In the genomic region with DNA sequence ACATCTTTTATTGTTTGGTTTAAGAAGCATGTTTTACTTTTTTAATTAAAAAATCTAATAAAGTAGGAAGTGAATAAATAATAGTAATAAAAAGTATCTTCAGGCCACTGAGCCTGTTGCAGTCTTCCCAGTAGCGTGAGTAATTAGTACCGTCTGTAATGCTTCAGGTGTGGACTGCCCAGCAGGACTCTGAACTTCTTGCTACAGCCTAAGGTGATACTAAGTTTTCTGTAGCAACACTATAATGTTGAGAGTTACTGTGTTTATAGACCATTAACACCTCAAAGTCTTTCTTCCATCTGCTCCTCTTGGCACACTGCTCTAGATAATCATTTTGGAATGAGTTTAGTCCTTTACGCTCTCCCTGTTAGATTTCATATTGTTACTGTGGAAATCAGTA, we compare ENCODE assay signal across 19 cellular contexts.
"Had no signal": no experiment of that assay in that cellular context is flagged by ENCODE, and none has a peak within 500 bp of the region (broad histone marks: within the 10 kb centered on the region; RNA-seq: fewer than 3 reads in every experiment).

No MANE protein-coding gene starts in this region.

- H3K27me3 Mint-ChIP-seq: activated CD4-positive, alpha-beta T cell treated with anti-CD3 and anti-CD28 coated beads, Interleukin-2, amount 10 ng/mL, durations not matched to agents 7 days and 5 days; activated naive CD8-positive, alpha-beta T cell treated with anti-CD3 and anti-CD28 coated beads, Interleukin-2, amount 10 ng/mL, durations not matched to agents 7 days and 5 days; memory B cell; naive B cell; stimulated activated naive B cell treated with anti-CD40 and anti-IgM and Interleukin-4, amounts not matched to agents 10 μg/mL and 1 μg/mL and 100 μg/mL, for 72 hours had no signal

- H3K36me3 ChIP-seq: thoracic aorta had no signal

- H3K27ac ChIP-seq: body of pancreas, dorsolateral prefrontal cortex, foreskin keratinocyte, sigmoid colon, thoracic aorta had no signal

- H3K4me3 Mint-ChIP-seq: activated naive CD8-positive, alpha-beta T cell treated with anti-CD3 and anti-CD28 coated beads, Interleukin-2, amount 10 ng/mL, durations not matched to agents 7 days and 5 days; endodermal cell; memory B cell; naive B cell; stimulated activated naive B cell treated with anti-CD40 and anti-IgM and Interleukin-4, amounts not matched to agents 10 μg/mL and 1 μg/mL and 100 μg/mL, for 72 hours had no signal

- H3K9me3 Mint-ChIP-seq: activated naive CD8-positive, alpha-beta T cell treated with anti-CD3 and anti-CD28 coated beads, Interleukin-2, amount 10 ng/mL, durations not matched to agents 7 days and 5 days; memory B cell; stimulated activated naive B cell treated with anti-CD40 and anti-IgM and Interleukin-4, amounts not matched to agents 10 μg/mL and 1 μg/mL and 100 μg/mL, for 72 hours had no signal

- H3K27me3 ChIP-seq: body of pancreas, dorsolateral prefrontal cortex, foreskin keratinocyte, sigmoid colon, spleen, upper lobe of left lung had no signal

- ATAC-seq: body of pancreas; foreskin keratinocyte; stimulated activated naive B cell treated with anti-CD40 and anti-IgM and Interleukin-4, amounts not matched to agents 10 μg/mL and 1 μg/mL and 100 μg/mL, for 72 hours had no signal

- H3K4me3 ChIP-seq: body of pancreas, dorsolateral prefrontal cortex, sigmoid colon, thoracic aorta, upper lobe of left lung had no signal

- H3K27ac Mint-ChIP-seq: activated naive CD8-positive, alpha-beta T cell treated with anti-CD3 and anti-CD28 coated beads, Interleukin-2, amount 10 ng/mL, durations not matched to agents 7 days and 5 days; stimulated activated naive B cell treated with anti-CD40 and anti-IgM and Interleukin-4, amounts not matched to agents 10 μg/mL and 1 μg/mL and 100 μg/mL, for 72 hours had no signal

- H3K9me3 ChIP-seq: body of pancreas, sigmoid colon, thoracic aorta, upper lobe of left lung had no signal

- DNase-seq: activated CD8-positive, alpha-beta memory T cell treated with anti-CD3 and anti-CD28 coated beads for 24 hours; activated CD8-positive, alpha-beta memory T cell treated with anti-CD3 and anti-CD28 coated beads, Interleukin-2, amount 50 U/mL, for 48 hours; activated gamma-delta T cell treated with Interleukin-2 at 50 U/mL for 16 hours; activated naive CD8-positive, alpha-beta T cell treated with anti-CD3 and anti-CD28 coated beads, Interleukin-2, amount 10 ng/mL, durations not matched to agents 7 days and 5 days; body of pancreas; dorsolateral prefrontal cortex; endodermal cell; foreskin keratinocyte; naive B cell; nucleus accumbens; sigmoid colon; spleen; stimulated activated CD4-positive, alpha-beta T cell treated with anti-CD3 and anti-CD28 coated beads, Interleukin-4, amount 100 ng/mL, for 4 hours; stimulated activated naive B cell treated with anti-CD40 and anti-IgM and Interleukin-4, amounts not matched to agents 10 μg/mL and 1 μg/mL and 100 μg/mL, for 72 hours; T-helper 9 cell; upper lobe of left lung had no signal
